1 cellular context compared by ENCODE assay signal in genomic region chr13:73989244-73989843, GRCh38.
TF ChIP-seq lines count a peak whose summit lies in the region.

No MANE protein-coding gene starts in this region.

TF ChIP-seq in GM23338, 12 proteins besides CTCF, POLR2A, EP300 and RAD21:
- TF ChIP-seq ZNF462 (CRISPR knock-in tag; IDR thresholded peaks at IDR 0.05) (no peak), REST (IDR thresholded peaks at IDR 0.05; ENCODE audit: unreplicated experiment) (no peak), ZNF114 (CRISPR knock-in tag; IDR thresholded peaks at IDR 0.05) (no peak), POLR2AphosphoS5 (IDR thresholded peaks at IDR 0.05; ENCODE audit: low read depth) (no peak), ETS1 (IDR thresholded peaks at IDR 0.05) (no peak), NANOG (IDR thresholded peaks at IDR 0.05; ENCODE audit: borderline replicate concordance) (no peak), JUNB (IDR thresholded peaks at IDR 0.05; ENCODE audit: unreplicated experiment) (no peak), CREB1 (CRISPR knock-in tag; IDR thresholded peaks at IDR 0.05; ENCODE audit: low read depth) (no peak), EZH2 (IDR thresholded peaks at IDR 0.05; ENCODE audit: low read depth, unreplicated experiment) (no peak), EZH2phosphoT487 (IDR thresholded peaks at IDR 0.05; ENCODE audit: unreplicated experiment) (no peak), STAT1 (IDR thresholded peaks at IDR 0.05; ENCODE audit: unreplicated experiment) (no peak), ZNF331 (CRISPR knock-in tag; IDR thresholded peaks at IDR 0.05; ENCODE audit: low read depth) (no peak)
